ENCODE assay signal across 15 cellular contexts in the genomic region with DNA sequence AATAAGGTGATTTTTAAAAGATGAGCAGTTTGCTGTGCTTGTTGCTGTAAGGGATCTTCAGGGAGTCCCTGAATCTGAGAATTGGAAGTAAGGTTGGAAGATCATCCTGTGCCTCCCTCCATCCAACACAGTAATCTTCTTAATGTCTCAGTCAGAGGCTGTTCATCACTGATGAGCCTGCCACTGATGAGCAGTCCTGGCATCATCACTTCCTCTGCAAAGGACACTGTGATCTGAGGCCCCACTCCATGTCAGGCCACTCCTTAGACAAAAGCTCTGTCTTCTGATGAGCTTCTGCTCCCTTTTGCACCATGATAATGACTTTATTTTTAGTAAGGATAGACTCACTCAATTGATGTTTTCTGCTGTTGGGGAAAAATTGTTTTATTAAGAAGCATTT.
DNase-seq lines count a peak whose midpoint lies in the region; ATAC-seq, FAIRE-seq and TF ChIP-seq lines count a peak whose summit lies in the region.
"Had no signal": no experiment of that assay in that cellular context is flagged by ENCODE, and none has a peak within 500 bp of the region (broad histone marks: within the 10 kb centered on the region; RNA-seq: fewer than 3 reads in every experiment).

No MANE protein-coding gene starts in this region.

- no peak for TF ChIP-seq CTCF in HCT116 (IDR thresholded peaks at IDR 0.05 in 2 of 3, conservative IDR thresholded peaks at IDR 0.05 in 1 of 3; ENCODE audit: borderline replicate concordance in 1 of 3, insufficient read depth in 1 of 3, low read depth in 2 of 3, low read length in 2 of 3)
- TF ChIP-seq CTCF in astrocyte (IDR thresholded peaks at IDR 0.05; ENCODE audit: insufficient read depth, low read depth, low read length), result no peak
- TF ChIP-seq CTCF in endodermal cell (conservative IDR thresholded peaks at IDR 0.05), result no peak

- no peak for ATAC-seq in HCT116
- ATAC-seq: lower lobe of right lung had no signal

- intact Hi-C loops in HCT116 (cut with micrococcal nuclease), result no loop called here
- intact Hi-C loops in posterior cingulate gyrus (cut with DNase I), result no loop called here

- H3K9me2 ChIP-seq in HCT116 (ENCODE audit: insufficient read depth), result no peaks in the 10 kb centered on the region

- no peaks in the 10 kb centered on the region for H3K79me2 ChIP-seq in HCT116 (ENCODE audit: insufficient read depth, low read length)
- peaks cover 13% of the 10 kb centered on the region for H3K79me2 ChIP-seq in astrocyte (ENCODE audit: insufficient read depth, low read length)

- H3K4me3 ChIP-seq in HCT116 (replicated peaks in 1 of 2; ENCODE audit: low read depth in 1 of 2, low read length in 2 of 2), result no peak overlapping the region
- no peak overlapping the region for H3K4me3 ChIP-seq in astrocyte (ENCODE audit: insufficient read depth, low read depth, low read length)
- H3K4me3 ChIP-seq in rectal smooth muscle tissue (ENCODE audit: low read length), result no peak overlapping the region
- no peak overlapping the region for H3K4me3 ChIP-seq in endodermal cell (ENCODE audit: low read length)
- H3K4me3 ChIP-seq: lower lobe of right lung had no signal

- no peak for TF ChIP-seq POLR2A in HCT116 (IDR thresholded peaks at IDR 0.05; ENCODE audit: borderline replicate concordance, extremely low read depth, insufficient read depth, insufficient read length)

- BruUV-seq in HCT116 (replicated peaks; lab: Mats Ljungman, UMichigan), result no TSS peak

- H3K27ac ChIP-seq in HCT116 (ENCODE audit: low read depth, low read length) (no peak overlapping the region), astrocyte (ENCODE audit: low read depth, low read length) (peak overlapping the region; percentile 66), rectal smooth muscle tissue (ENCODE audit: low read depth, low read length) (peak overlapping the region; percentile 1), endodermal cell (ENCODE audit: low read depth, low read length) (no peak overlapping the region)
- H3K27ac ChIP-seq: KMS-11, lower lobe of right lung had no signal

- peak overlapping the region; percentile 15 for H3K27ac Mint-ChIP-seq in astrocyte (ENCODE audit: unreplicated experiment)
- no peak overlapping the region for H3K27ac Mint-ChIP-seq in endodermal cell
- H3K27ac Mint-ChIP-seq: dendritic cell treated with granulocyte-macrophage colony-stimulating factor and Interleukin-4, amounts not matched to agents 40 ng/mL and 50 ng/mL, for 4 days had no signal

- no peaks in the 10 kb centered on the region for H3K27me3 ChIP-seq in HCT116 (ENCODE audit: insufficient read depth, low read length)
- H3K27me3 ChIP-seq in astrocyte (ENCODE audit: insufficient read depth, low read length), result no peaks in the 10 kb centered on the region
- no peaks in the 10 kb centered on the region for H3K27me3 ChIP-seq in rectal smooth muscle tissue (ENCODE audit: control insufficient read depth, insufficient read depth, low read length)
- H3K27me3 ChIP-seq in endodermal cell (ENCODE audit: control insufficient read depth, insufficient read depth, low read length, poor library complexity, severe bottlenecking), result no peaks in the 10 kb centered on the region

- H2AFZ ChIP-seq in HCT116 (ENCODE audit: low read depth, low read length, poor library complexity, severe bottlenecking), result no peak overlapping the region
- H2AFZ ChIP-seq in astrocyte (ENCODE audit: low read depth, low read length), result no peak overlapping the region

- no peaks in the 10 kb centered on the region for H3K27me3 Mint-ChIP-seq in astrocyte (ENCODE audit: low read depth, unreplicated experiment)
- H3K27me3 Mint-ChIP-seq in endodermal cell (ENCODE audit: insufficient read depth), result no peaks in the 10 kb centered on the region
- H3K27me3 Mint-ChIP-seq: dendritic cell treated with granulocyte-macrophage colony-stimulating factor and Interleukin-4, amounts not matched to agents 40 ng/mL and 50 ng/mL, for 4 days had no signal

- POLR2A ChIA-PET in HCT116 (lab: Charles Lee), result no interaction called here

- H4K20me1 ChIP-seq in HCT116 (ENCODE audit: insufficient read depth), result no peaks in the 10 kb centered on the region
- H4K20me1 ChIP-seq in astrocyte (ENCODE audit: insufficient read depth, low read length), result peaks cover 8% of the 10 kb centered on the region

- H3K9me3 ChIP-seq in HCT116 (ENCODE audit: control insufficient read depth in 1 of 2, insufficient read depth in 1 of 2, low read depth in 1 of 2, low read length in 2 of 2) (no peaks in the 10 kb centered on the region), astrocyte (ENCODE audit: insufficient read depth, low read depth, low read length) (no peaks in the 10 kb centered on the region), endodermal cell (ENCODE audit: control insufficient read depth, low read length) (no peaks in the 10 kb centered on the region)
- H3K9me3 ChIP-seq: lower lobe of right lung had no signal

- H3K36me3 Mint-ChIP-seq in astrocyte (ENCODE audit: low read depth, unreplicated experiment) (peaks cover 3% of the 10 kb centered on the region), endodermal cell (ENCODE audit: low read depth) (no peaks in the 10 kb centered on the region)

- TF ChIP-seq RAD21 in HCT116 (IDR thresholded peaks at IDR 0.05; ENCODE audit: low read depth), result no peak

- H3K4me1 ChIP-seq in HCT116 (ENCODE audit: control insufficient read depth in 1 of 2, insufficient read depth in 2 of 2, low read length in 2 of 2) (peaks cover 0 to 20% of the 10 kb centered on the region in 2 experiments; a peak in 2 of 4 replicates), astrocyte (ENCODE audit: insufficient read depth, low read length) (peaks cover 29% of the 10 kb centered on the region), rectal smooth muscle tissue (ENCODE audit: control insufficient read depth, insufficient read depth, low read length) (peaks cover 7% of the 10 kb centered on the region), endodermal cell (ENCODE audit: control insufficient read depth, insufficient read depth, low read length) (peaks cover 2% of the 10 kb centered on the region)
- H3K4me1 ChIP-seq: lower lobe of right lung had no signal

- peak overlapping the region; percentile 30 for H3K4me3 Mint-ChIP-seq in astrocyte (ENCODE audit: unreplicated experiment)
- H3K4me3 Mint-ChIP-seq in endodermal cell, result no peak overlapping the region
- H3K4me3 Mint-ChIP-seq: dendritic cell treated with granulocyte-macrophage colony-stimulating factor and Interleukin-4, amounts not matched to agents 40 ng/mL and 50 ng/mL, for 4 days; neural crest cell had no signal

- H3K4me2 ChIP-seq in HCT116 (ENCODE audit: low read length), result 0 out of 2 replicates have a peak overlapping the region, but pooled peaks have one; percentile 22
- H3K4me2 ChIP-seq in astrocyte (ENCODE audit: low read length), result peak overlapping the region; percentile 61
- H3K4me2 ChIP-seq: KMS-11 had no signal

- H3K9me3 Mint-ChIP-seq in astrocyte (ENCODE audit: unreplicated experiment) (peaks cover 2% of the 10 kb centered on the region), endodermal cell (peaks cover 4% of the 10 kb centered on the region)

- no peak overlapping the region for H3K9ac ChIP-seq in HCT116 (ENCODE audit: low read length)
- no peak overlapping the region for H3K9ac ChIP-seq in astrocyte (ENCODE audit: low read length)
- no peak overlapping the region for H3K9ac ChIP-seq in rectal smooth muscle tissue (ENCODE audit: low read length)
- no peak overlapping the region for H3K9ac ChIP-seq in endodermal cell (ENCODE audit: extremely low read depth, low read length, poor library complexity, severe bottlenecking)
- H3K9ac ChIP-seq: KMS-11 had no signal

- RAD21 ChIA-PET in HCT116 (lab: Charles Lee; ENCODE audit: low non-redundant PET in 1 of 2, low total read pairs in 2 of 2, uncharacterized antibody in 2 of 2, unreplicated experiment in 2 of 2), result no interaction called here

- H3K4me1 Mint-ChIP-seq in astrocyte (ENCODE audit: low read depth, unreplicated experiment) (peaks cover 37% of the 10 kb centered on the region), endodermal cell (peaks cover 31% of the 10 kb centered on the region)

- H3K36me3 ChIP-seq in HCT116 (ENCODE audit: control insufficient read depth in 1 of 2, insufficient read depth in 2 of 2, low read length in 2 of 2), result no peaks in the 10 kb centered on the region
- H3K36me3 ChIP-seq in astrocyte (ENCODE audit: insufficient read depth, low read length), result no peaks in the 10 kb centered on the region
- H3K36me3 ChIP-seq in rectal smooth muscle tissue (ENCODE audit: control insufficient read depth, insufficient read depth, low read length), result no peaks in the 10 kb centered on the region
- no peaks in the 10 kb centered on the region for H3K36me3 ChIP-seq in endodermal cell (ENCODE audit: control insufficient read depth, insufficient read depth, low read length)
- H3K36me3 ChIP-seq: lower lobe of right lung had no signal

- CTCF ChIA-PET in HCT116 (lab: Charles Lee), result no interaction called here

- peak; percentile 19 for DNase-seq in activated CD4-positive, alpha-beta T cell treated with anti-CD3 and anti-CD28 coated beads for 48 hours
- no peak for DNase-seq in activated CD4-positive, alpha-beta T cell treated with anti-CD3 and anti-CD28 coated beads, Interleukin-2, amount 50 U/mL, for 4 hours
- DNase-seq in HCT116 (ENCODE audit: low read depth, low spot score) (no peak), astrocyte (ENCODE audit: low read depth) (no peak), posterior cingulate gyrus (no peak), endodermal cell (no peak), MV-4-11 (lab: John Stamatoyannopoulos, UW) (no peak)
- DNase-seq: aorta, lower lobe of right lung, NCI-H1930, SHP77 treated with DMSO at 0.1 percent for 48 hours had no signal

- no peak for FAIRE-seq in astrocyte (lab: Jason Lieb, UNC)

TF ChIP-seq in HCT116, 20 proteins besides CTCF, POLR2A, EP300 and RAD21 (continues in another document):
- TF ChIP-seq SP1 (IDR thresholded peaks at IDR 0.05; ENCODE audit: low read depth) (no peak), ZFX (IDR thresholded peaks at IDR 0.05) (no peak), CEBPB (IDR thresholded peaks at IDR 0.05; ENCODE audit: low read depth) (no peak), EZH2 (IDR thresholded peaks at IDR 0.05) (no peak), TCF7L2 (IDR thresholded peaks at IDR 0.05; ENCODE audit: borderline replicate concordance, extremely low read depth, insufficient read depth, insufficient read length) (no peak), SRF (IDR thresholded peaks at IDR 0.05; ENCODE audit: low read depth) (no peak), FOSL1 (IDR thresholded peaks at IDR 0.05; ENCODE audit: low read depth) (no peak), EZH2phosphoT487 (IDR thresholded peaks at IDR 0.05; ENCODE audit: borderline replicate concordance) (no peak), JUND (IDR thresholded peaks at IDR 0.05) (no peak), CBX3 (IDR thresholded peaks at IDR 0.05; ENCODE audit: low read depth) (no peak)
- TF ChIP-seq, protein P1, sequence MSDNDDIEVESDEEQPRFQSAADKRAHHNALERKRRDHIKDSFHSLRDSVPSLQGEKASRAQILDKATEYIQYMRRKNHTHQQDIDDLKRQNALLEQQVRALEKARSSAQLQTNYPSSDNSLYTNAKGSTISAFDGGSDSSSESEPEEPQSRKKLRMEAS (IDR thresholded peaks at IDR 0.05), result no peak
- TF ChIP-seq, protein P2, sequence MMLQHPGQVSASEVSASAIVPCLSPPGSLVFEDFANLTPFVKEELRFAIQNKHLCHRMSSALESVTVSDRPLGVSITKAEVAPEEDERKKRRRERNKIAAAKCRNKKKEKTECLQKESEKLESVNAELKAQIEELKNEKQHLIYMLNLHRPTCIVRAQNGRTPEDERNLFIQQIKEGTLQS (IDR thresholded peaks at IDR 0.05), result no peak

Comparison
In these comparisons a context has a peak if more than half of its experiments do, and no peak if none do; other contexts are left out.
1. H3K27ac ChIP-seq: peak in astrocyte (single experiment) and rectal smooth muscle tissue (single experiment); none in HCT116 (single experiment) and endodermal cell (single experiment).